1 cellular context compared by ENCODE assay signal in genomic region chr12:110639336-110640178, GRCh38.
TF ChIP-seq lines count a peak whose summit lies in the region.

No MANE protein-coding gene starts in this region.

TF ChIP-seq in K562, 482 proteins besides CTCF, POLR2A, EP300 and RAD21 (continued from another document):
- TF ChIP-seq, protein P1, sequence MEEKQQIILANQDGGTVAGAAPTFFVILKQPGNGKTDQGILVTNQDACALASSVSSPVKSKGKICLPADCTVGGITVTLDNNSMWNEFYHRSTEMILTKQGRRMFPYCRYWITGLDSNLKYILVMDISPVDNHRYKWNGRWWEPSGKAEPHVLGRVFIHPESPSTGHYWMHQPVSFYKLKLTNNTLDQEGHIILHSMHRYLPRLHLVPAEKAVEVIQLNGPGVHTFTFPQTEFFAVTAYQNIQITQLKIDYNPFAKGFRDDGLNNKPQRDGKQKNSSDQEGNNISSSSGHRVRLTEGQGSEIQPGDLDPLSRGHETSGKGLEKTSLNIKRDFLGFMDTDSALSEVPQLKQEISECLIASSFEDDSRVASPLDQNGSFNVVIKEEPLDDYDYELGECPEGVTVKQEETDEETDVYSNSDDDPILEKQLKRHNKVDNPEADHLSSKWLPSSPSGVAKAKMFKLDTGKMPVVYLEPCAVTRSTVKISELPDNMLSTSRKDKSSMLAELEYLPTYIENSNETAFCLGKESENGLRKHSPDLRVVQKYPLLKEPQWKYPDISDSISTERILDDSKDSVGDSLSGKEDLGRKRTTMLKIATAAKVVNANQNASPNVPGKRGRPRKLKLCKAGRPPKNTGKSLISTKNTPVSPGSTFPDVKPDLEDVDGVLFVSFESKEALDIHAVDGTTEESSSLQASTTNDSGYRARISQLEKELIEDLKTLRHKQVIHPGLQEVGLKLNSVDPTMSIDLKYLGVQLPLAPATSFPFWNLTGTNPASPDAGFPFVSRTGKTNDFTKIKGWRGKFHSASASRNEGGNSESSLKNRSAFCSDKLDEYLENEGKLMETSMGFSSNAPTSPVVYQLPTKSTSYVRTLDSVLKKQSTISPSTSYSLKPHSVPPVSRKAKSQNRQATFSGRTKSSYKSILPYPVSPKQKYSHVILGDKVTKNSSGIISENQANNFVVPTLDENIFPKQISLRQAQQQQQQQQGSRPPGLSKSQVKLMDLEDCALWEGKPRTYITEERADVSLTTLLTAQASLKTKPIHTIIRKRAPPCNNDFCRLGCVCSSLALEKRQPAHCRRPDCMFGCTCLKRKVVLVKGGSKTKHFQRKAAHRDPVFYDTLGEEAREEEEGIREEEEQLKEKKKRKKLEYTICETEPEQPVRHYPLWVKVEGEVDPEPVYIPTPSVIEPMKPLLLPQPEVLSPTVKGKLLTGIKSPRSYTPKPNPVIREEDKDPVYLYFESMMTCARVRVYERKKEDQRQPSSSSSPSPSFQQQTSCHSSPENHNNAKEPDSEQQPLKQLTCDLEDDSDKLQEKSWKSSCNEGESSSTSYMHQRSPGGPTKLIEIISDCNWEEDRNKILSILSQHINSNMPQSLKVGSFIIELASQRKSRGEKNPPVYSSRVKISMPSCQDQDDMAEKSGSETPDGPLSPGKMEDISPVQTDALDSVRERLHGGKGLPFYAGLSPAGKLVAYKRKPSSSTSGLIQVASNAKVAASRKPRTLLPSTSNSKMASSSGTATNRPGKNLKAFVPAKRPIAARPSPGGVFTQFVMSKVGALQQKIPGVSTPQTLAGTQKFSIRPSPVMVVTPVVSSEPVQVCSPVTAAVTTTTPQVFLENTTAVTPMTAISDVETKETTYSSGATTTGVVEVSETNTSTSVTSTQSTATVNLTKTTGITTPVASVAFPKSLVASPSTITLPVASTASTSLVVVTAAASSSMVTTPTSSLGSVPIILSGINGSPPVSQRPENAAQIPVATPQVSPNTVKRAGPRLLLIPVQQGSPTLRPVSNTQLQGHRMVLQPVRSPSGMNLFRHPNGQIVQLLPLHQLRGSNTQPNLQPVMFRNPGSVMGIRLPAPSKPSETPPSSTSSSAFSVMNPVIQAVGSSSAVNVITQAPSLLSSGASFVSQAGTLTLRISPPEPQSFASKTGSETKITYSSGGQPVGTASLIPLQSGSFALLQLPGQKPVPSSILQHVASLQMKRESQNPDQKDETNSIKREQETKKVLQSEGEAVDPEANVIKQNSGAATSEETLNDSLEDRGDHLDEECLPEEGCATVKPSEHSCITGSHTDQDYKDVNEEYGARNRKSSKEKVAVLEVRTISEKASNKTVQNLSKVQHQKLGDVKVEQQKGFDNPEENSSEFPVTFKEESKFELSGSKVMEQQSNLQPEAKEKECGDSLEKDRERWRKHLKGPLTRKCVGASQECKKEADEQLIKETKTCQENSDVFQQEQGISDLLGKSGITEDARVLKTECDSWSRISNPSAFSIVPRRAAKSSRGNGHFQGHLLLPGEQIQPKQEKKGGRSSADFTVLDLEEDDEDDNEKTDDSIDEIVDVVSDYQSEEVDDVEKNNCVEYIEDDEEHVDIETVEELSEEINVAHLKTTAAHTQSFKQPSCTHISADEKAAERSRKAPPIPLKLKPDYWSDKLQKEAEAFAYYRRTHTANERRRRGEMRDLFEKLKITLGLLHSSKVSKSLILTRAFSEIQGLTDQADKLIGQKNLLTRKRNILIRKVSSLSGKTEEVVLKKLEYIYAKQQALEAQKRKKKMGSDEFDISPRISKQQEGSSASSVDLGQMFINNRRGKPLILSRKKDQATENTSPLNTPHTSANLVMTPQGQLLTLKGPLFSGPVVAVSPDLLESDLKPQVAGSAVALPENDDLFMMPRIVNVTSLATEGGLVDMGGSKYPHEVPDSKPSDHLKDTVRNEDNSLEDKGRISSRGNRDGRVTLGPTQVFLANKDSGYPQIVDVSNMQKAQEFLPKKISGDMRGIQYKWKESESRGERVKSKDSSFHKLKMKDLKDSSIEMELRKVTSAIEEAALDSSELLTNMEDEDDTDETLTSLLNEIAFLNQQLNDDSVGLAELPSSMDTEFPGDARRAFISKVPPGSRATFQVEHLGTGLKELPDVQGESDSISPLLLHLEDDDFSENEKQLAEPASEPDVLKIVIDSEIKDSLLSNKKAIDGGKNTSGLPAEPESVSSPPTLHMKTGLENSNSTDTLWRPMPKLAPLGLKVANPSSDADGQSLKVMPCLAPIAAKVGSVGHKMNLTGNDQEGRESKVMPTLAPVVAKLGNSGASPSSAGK (IDR thresholded peaks at IDR 0.05) = no peak
- peak; percentile 62 for TF ChIP-seq SMARCA4 (IDR thresholded peaks at IDR 0.05)
- peak; percentile 4; the same call in 1 of the 2 replicates for TF ChIP-seq MYC (IDR thresholded peaks at IDR 0.05; ENCODE audit: low read depth, low read length)
- no peak for TF ChIP-seq MYC (CRISPR knock-in tag; IDR thresholded peaks at IDR 0.05; ENCODE audit: borderline replicate concordance, low read depth)
- TF ChIP-seq JUN (IDR thresholded peaks at IDR 0.05; ENCODE audit: borderline replicate concordance, low read depth, low read length) = peak; percentile 74
- no peak for TF ChIP-seq JUN (CRISPR knock-in tag; IDR thresholded peaks at IDR 0.05; ENCODE audit: borderline replicate concordance)
- peak; percentile 67; the same call in 1 of the 2 replicates for TF ChIP-seq JUNB (CRISPR knock-in tag; conservative IDR thresholded peaks at IDR 0.05)
- peak; percentile 26; the same call in 1 of the 2 replicates for TF ChIP-seq CBFA2T3 (IDR thresholded peaks at IDR 0.05)
- peak; percentile 47; the same call in 1 of the 2 replicates for TF ChIP-seq MAFK (IDR thresholded peaks at IDR 0.05; ENCODE audit: low read length)
- peak; percentile 35; the same call in 1 of the 2 replicates for TF ChIP-seq NFE2L1 (tag; IDR thresholded peaks at IDR 0.05; ENCODE audit: borderline replicate concordance, low read depth)
- no peak for TF ChIP-seq ZNF146 (CRISPR knock-in tag; IDR thresholded peaks at IDR 0.05; ENCODE audit: unreplicated experiment)
- TF ChIP-seq PBX2 (CRISPR knock-in tag; IDR thresholded peaks at IDR 0.05; ENCODE audit: low read depth) = no peak
- peak; percentile 55 for TF ChIP-seq PBX2 (tag; conservative IDR thresholded peaks at IDR 0.05; ENCODE audit: low read depth)
- TF ChIP-seq FOXK1 (CRISPR knock-in tag; IDR thresholded peaks at IDR 0.05; ENCODE audit: borderline replicate concordance) = no peak
- TF ChIP-seq SMARCE1 (IDR thresholded peaks at IDR 0.05) = peak; percentile 59; the same call in 1 of the 2 replicates
- TF ChIP-seq RFX7 (CRISPR knock-in tag; IDR thresholded peaks at IDR 0.05) = no peak
- TF ChIP-seq NCOA6 (IDR thresholded peaks at IDR 0.05) = no peak
